ENCODE assay signal across 8 cellular contexts in the genomic region with DNA sequence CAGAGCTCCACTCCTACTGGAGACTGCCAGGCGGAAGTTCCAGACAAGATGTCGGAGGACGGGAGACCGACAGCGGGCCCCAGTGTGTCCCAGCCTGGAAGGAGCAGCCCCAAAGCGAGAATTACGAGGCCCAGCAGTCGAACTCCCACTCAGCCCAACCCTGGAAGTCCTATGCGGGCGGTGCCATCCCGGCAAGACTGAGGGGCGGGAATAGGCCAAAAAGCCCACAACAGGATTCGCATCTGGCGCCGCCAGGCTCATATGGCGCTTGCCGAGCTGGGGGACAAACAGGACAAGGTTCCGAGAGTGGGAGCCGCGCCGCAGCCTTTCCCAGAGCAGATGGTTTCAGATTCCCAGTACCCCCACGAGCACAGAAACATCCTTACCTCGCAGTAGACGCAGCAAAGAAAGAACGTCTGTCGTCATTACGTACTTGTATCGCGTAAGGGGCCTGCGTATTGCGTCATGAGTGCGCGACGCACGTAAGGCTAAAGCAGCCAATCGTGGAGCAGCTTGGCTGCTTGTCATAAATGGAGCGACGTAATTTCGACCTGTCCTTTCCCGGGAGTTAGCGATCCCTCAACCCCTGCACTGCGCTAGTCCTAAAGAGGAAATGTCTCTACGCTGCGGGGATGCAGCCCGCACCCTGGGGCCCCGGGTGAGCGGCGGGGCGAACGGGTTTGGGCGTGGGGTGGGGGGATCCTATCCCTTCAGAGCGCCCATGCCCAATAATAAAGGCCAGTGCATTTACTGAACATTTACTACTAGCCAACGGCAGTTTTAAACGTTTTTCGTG. TPM values are rescaled to one million over a fixed set of nuclear protein-coding genes. Genes with fewer than 3 reads are reported as not detected.
DNase-seq lines count a peak whose midpoint lies in the region; ATAC-seq and TF ChIP-seq lines count a peak whose summit lies in the region.

Gene LIAS (plus strand): TSS at position 552 of the 796 bp plus-strand sequence. CDS start 62 bp downstream, at position 614.
Gene RPL9 (minus strand): TSS at position 418 of the 796 bp plus-strand sequence. CDS start 483 bp downstream, outside the sequence.

- peaks cover 29% of the 10 kb centered on the region for H3K36me3 Mint-ChIP-seq in neural progenitor cell

- peaks cover 62% of the 10 kb centered on the region for H3F3A ChIP-seq in neural progenitor cell (ENCODE audit: low read depth)

- H3K27me3 ChIP-seq in foreskin keratinocyte (no peaks in the 10 kb centered on the region), neural progenitor cell (no peaks in the 10 kb centered on the region)

- peak within 1 kb of the TSS; percentile 99 for H3K4me3 Mint-ChIP-seq in neural progenitor cell

- H3K4me3 ChIP-seq in neural progenitor cell = peak within 1 kb of the TSS; percentile 77

- H3K9ac ChIP-seq in neural progenitor cell = peak within 1 kb of the TSS; percentile 99

- peaks cover 72% of the 10 kb centered on the region for H3K79me2 ChIP-seq in neural progenitor cell (ENCODE audit: low read depth)

- H3K4me1 ChIP-seq in foreskin keratinocyte (peaks cover 11% of the 10 kb centered on the region), neural progenitor cell (peaks cover 20% of the 10 kb centered on the region)

- H4K20me1 ChIP-seq in neural progenitor cell (ENCODE audit: low read depth) = peaks cover 47% of the 10 kb centered on the region

- CTCF ChIA-PET in HEK293T (lab: Yijun Ruan, JAX) = interaction anchor here (0.6 to 1.3 kb wide), 3 partner anchors 11 to 143 kb away, joined by 3 to 4 read pairs (median 4); no protein-coding TSS in a partner anchor

- TF ChIP-seq CTCF in foreskin keratinocyte (conservative IDR thresholded peaks at IDR 0.05) (no peak), neural progenitor cell (IDR thresholded peaks at IDR 0.05) (no peak)

- H3K36me3 ChIP-seq in neural progenitor cell = peaks cover 34% of the 10 kb centered on the region

- H3K27ac Mint-ChIP-seq in neural progenitor cell = peak within 1 kb of the TSS; percentile 99

- H3K27ac ChIP-seq in foreskin keratinocyte (peak within 1 kb of the TSS; percentile 96), neural progenitor cell (peak within 1 kb of the TSS; percentile 96)

- POLR2A ChIA-PET in HEK293T (lab: Yijun Ruan, JAX) = interaction anchor here (0.6 to 3.4 kb wide), 22 partner anchors 10 to 616 kb away, joined by 3 to 20 read pairs (median 4); partner anchors contain the start of genes KLB, SMIM14 and UGDH

- H3K27me3 Mint-ChIP-seq in neural progenitor cell (ENCODE audit: insufficient read depth, low read depth) = no peaks in the 10 kb centered on the region

- DNase-seq in GF-D8 (lab: John Stamatoyannopoulos, UW) (peak; percentile 92), HEK293T (ENCODE audit: extremely low spot score) (peak; percentile 85), MV-4-11 (lab: John Stamatoyannopoulos, UW) (peak; percentile 99), SK-MEL-5 (ENCODE audit: low read depth, low spot score) (peak; percentile 98), foreskin keratinocyte (peak; percentile 91 to 96), neural progenitor cell (ENCODE audit: low spot score) (peak; percentile 99), stromal cell of bone marrow (ENCODE audit: low read depth) (peak; percentile 96)
- DNase-seq in activated naive CD4-positive, alpha-beta T cell treated with Interleukin-2 at 50 U/mL for 16 hours = peak; percentile 93

- no peaks in the 10 kb centered on the region for H3K9me3 ChIP-seq in neural progenitor cell (ENCODE audit: low read depth)

- peaks cover 17% of the 10 kb centered on the region for H3K4me1 Mint-ChIP-seq in neural progenitor cell

- ATAC-seq in foreskin keratinocyte = peak; percentile 90

- in situ Hi-C loops in SK-MEL-5 (cut with HindIII; ENCODE audit: low pct_unique_long_range_greater_than_20kb, low sequenced_read_pairs) = no loop called here

- peak within 1 kb of the TSS; percentile 84 for H3K4me2 ChIP-seq in neural progenitor cell

- H3K9me3 Mint-ChIP-seq in neural progenitor cell = no peaks in the 10 kb centered on the region

- peak within 1 kb of the TSS; percentile 86 for H2AFZ ChIP-seq in neural progenitor cell (replicated peaks)

TF ChIP-seq in HEK293T, 16 proteins besides CTCF, POLR2A, EP300 and RAD21:
- TF ChIP-seq PKNOX1 (IDR thresholded peaks at IDR 0.05) (peak; percentile 53), HDGF (IDR thresholded peaks at IDR 0.05; ENCODE audit: borderline replicate concordance) (no peak), ELF4 (IDR thresholded peaks at IDR 0.05) (peak; percentile 60; the same call in 1 of the 2 replicates), CTBP1 (IDR thresholded peaks at IDR 0.05; ENCODE audit: borderline replicate concordance) (no peak), NFRKB (IDR thresholded peaks at IDR 0.05) (peak; percentile 45; the same call in 1 of the 2 replicates), ARNT (IDR thresholded peaks at IDR 0.05) (no peak)

RNA-seq across cellular contexts. Expression of gene LIAS, which starts in this region (rescaled TPM):
- total RNA-seq in SK-MEL-5 (2014; rRNA removed; shearing (Covaris generic)) = 20.4 and 20.5 TPM in 2 replicates
- 15.6 and 17.2 TPM in 2 replicates for polyA plus RNA-seq in SK-MEL-5 (2015; cell fraction: cytosol; rRNA removed)
- 35.7 and 40.3 TPM in 2 replicates for polyA plus RNA-seq in SK-MEL-5 (2015; cell fraction: nucleus; rRNA removed)
- total RNA-seq in foreskin keratinocyte (12.6 and 13.8 TPM in 2 replicates), neural progenitor cell (ENCODE audit: low replicate concordance) (20.5 and 30.5 TPM in 2 replicates)
- polyA plus RNA-seq in foreskin keratinocyte = 12.2 and 14.7 TPM in 2 replicates

RNA-seq across cellular contexts. Expression of gene RPL9, which starts in this region (rescaled TPM):
- 3,684 and 3,967 TPM in 2 replicates for total RNA-seq in SK-MEL-5 (2014; rRNA removed; shearing (Covaris generic))
- polyA plus RNA-seq in SK-MEL-5 (2015; cell fraction: cytosol; rRNA removed) = 1,880 and 2,160 TPM in 2 replicates
- polyA plus RNA-seq in SK-MEL-5 (2015; cell fraction: nucleus; rRNA removed) = 473 and 736 TPM in 2 replicates
- total RNA-seq in foreskin keratinocyte (1,530 and 1,563 TPM in 2 replicates), neural progenitor cell (ENCODE audit: low replicate concordance) (4,656 and 6,671 TPM in 2 replicates)
- polyA plus RNA-seq in foreskin keratinocyte = 1,924 and 2,024 TPM in 2 replicates

Comparison
In these comparisons a context has a peak if more than half of its experiments do, and no peak if none do; other contexts are left out.
1. Peak in every context shown above with its lines: DNase-seq, ATAC-seq, H3K4me3 ChIP-seq and H3K27ac ChIP-seq.